Comparison of ENCODE assay signal across 21 cellular contexts in genomic region chr18:12689256-12689655, GRCh38. TPM values are rescaled to one million over a fixed set of nuclear protein-coding genes. Genes with fewer than 3 reads are reported as not detected.
DNase-seq lines count a peak whose midpoint lies in the region; TF ChIP-seq lines count a peak whose summit lies in the region.
"Had no signal": no experiment of that assay in that cellular context is flagged by ENCODE, and none has a peak within 500 bp of the region (broad histone marks: within the 10 kb centered on the region; RNA-seq: fewer than 3 reads in every experiment).

No MANE protein-coding gene starts in this region.

- no peaks in the 10 kb centered on the region for H3K9me3 ChIP-seq in osteoblast (ENCODE audit: low read depth, low read length)
- H3K9me3 ChIP-seq in neural progenitor cell (ENCODE audit: low read depth), result no peaks in the 10 kb centered on the region
- H3K9me3 ChIP-seq: BLaER1 had no signal

- H2AFZ ChIP-seq in osteoblast (ENCODE audit: low read length), result no peak overlapping the region
- no peak overlapping the region for H2AFZ ChIP-seq in neural progenitor cell (replicated peaks)
- H2AFZ ChIP-seq: GM23248 had no signal

- H3K4me3 ChIP-seq in osteoblast (ENCODE audit: insufficient read depth, low read length), result no peak overlapping the region
- H3K4me3 ChIP-seq in neural progenitor cell, result no peak overlapping the region
- H3K4me3 ChIP-seq: BLaER1, GM12878, GM23248 had no signal

- H3K27ac ChIP-seq in osteoblast (ENCODE audit: low read depth, low read length), result no peak overlapping the region
- no peak overlapping the region for H3K27ac ChIP-seq in neural progenitor cell
- H3K27ac ChIP-seq: 22Rv1, BLaER1, GM23248 had no signal

- no peak overlapping the region for H3K9ac ChIP-seq in neural progenitor cell
- H3K9ac ChIP-seq: BLaER1, GM23248 had no signal

- H4K20me1 ChIP-seq in osteoblast (ENCODE audit: insufficient read depth, low read length) (no peaks in the 10 kb centered on the region), neural progenitor cell (ENCODE audit: low read depth) (no peaks in the 10 kb centered on the region)
- H4K20me1 ChIP-seq: BLaER1 had no signal

- H3K79me2 ChIP-seq in osteoblast (ENCODE audit: insufficient read depth, low read length) (no peaks in the 10 kb centered on the region), neural progenitor cell (ENCODE audit: low read depth) (no peaks in the 10 kb centered on the region)

- H3K27ac Mint-ChIP-seq in activated CD4-positive, alpha-beta T cell treated with anti-CD3 and anti-CD28 coated beads, Interleukin-2, amount 10 ng/mL, durations not matched to agents 24 days and 14 days, result peak overlapping the region; percentile 56
- H3K27ac Mint-ChIP-seq in dendritic cell treated with granulocyte-macrophage colony-stimulating factor and Interleukin-4, amounts not matched to agents 40 ng/mL and 50 ng/mL, for 4 days, result peak overlapping the region; percentile 50
- H3K27ac Mint-ChIP-seq in endothelial cell (ENCODE audit: unreplicated experiment), result no peak overlapping the region
- H3K27ac Mint-ChIP-seq in neural progenitor cell, result no peak overlapping the region
- H3K27ac Mint-ChIP-seq: B cell; CD4-positive, alpha-beta T cell had no signal

- H3K36me3 ChIP-seq in osteoblast (ENCODE audit: insufficient read depth, low read length) (peaks cover 21% of the 10 kb centered on the region), neural progenitor cell (peaks cover 8% of the 10 kb centered on the region)

- H3K36me3 Mint-ChIP-seq in activated CD4-positive, alpha-beta T cell treated with anti-CD3 and anti-CD28 coated beads, Interleukin-2, amount 10 ng/mL, durations not matched to agents 24 days and 14 days (ENCODE audit: low read depth), result peaks cover 19% of the 10 kb centered on the region
- peaks cover 11% of the 10 kb centered on the region for H3K36me3 Mint-ChIP-seq in dendritic cell treated with granulocyte-macrophage colony-stimulating factor and Interleukin-4, amounts not matched to agents 40 ng/mL and 50 ng/mL, for 4 days (ENCODE audit: low read depth)
- H3K36me3 Mint-ChIP-seq in endothelial cell (ENCODE audit: low read depth, unreplicated experiment), result peaks cover 8% of the 10 kb centered on the region
- peaks cover 8% of the 10 kb centered on the region for H3K36me3 Mint-ChIP-seq in neural progenitor cell

- H3K4me1 Mint-ChIP-seq in activated CD4-positive, alpha-beta T cell treated with anti-CD3 and anti-CD28 coated beads, Interleukin-2, amount 10 ng/mL, durations not matched to agents 24 days and 14 days, result peaks cover 19% of the 10 kb centered on the region
- peaks cover 15% of the 10 kb centered on the region for H3K4me1 Mint-ChIP-seq in dendritic cell treated with granulocyte-macrophage colony-stimulating factor and Interleukin-4, amounts not matched to agents 40 ng/mL and 50 ng/mL, for 4 days (ENCODE audit: low read depth)
- H3K4me1 Mint-ChIP-seq in endothelial cell (ENCODE audit: unreplicated experiment), result peaks cover 10% of the 10 kb centered on the region
- H3K4me1 Mint-ChIP-seq in neural progenitor cell, result no peaks in the 10 kb centered on the region
- H3K4me1 Mint-ChIP-seq: B cell had no signal

- H3K4me3 Mint-ChIP-seq in activated CD4-positive, alpha-beta T cell treated with anti-CD3 and anti-CD28 coated beads, Interleukin-2, amount 10 ng/mL, durations not matched to agents 24 days and 14 days, result no peak overlapping the region
- H3K4me3 Mint-ChIP-seq in dendritic cell treated with granulocyte-macrophage colony-stimulating factor and Interleukin-4, amounts not matched to agents 40 ng/mL and 50 ng/mL, for 4 days, result no peak overlapping the region
- H3K4me3 Mint-ChIP-seq in endothelial cell (ENCODE audit: unreplicated experiment) (no peak overlapping the region), neural progenitor cell (no peak overlapping the region)
- H3K4me3 Mint-ChIP-seq: B cell; CD14-positive monocyte; CD4-positive, alpha-beta T cell; CD8-positive, alpha-beta memory T cell had no signal

- no peaks in the 10 kb centered on the region for H3K9me3 Mint-ChIP-seq in activated CD4-positive, alpha-beta T cell treated with anti-CD3 and anti-CD28 coated beads, Interleukin-2, amount 10 ng/mL, durations not matched to agents 24 days and 14 days
- H3K9me3 Mint-ChIP-seq in dendritic cell treated with granulocyte-macrophage colony-stimulating factor and Interleukin-4, amounts not matched to agents 40 ng/mL and 50 ng/mL, for 4 days, result no peaks in the 10 kb centered on the region
- H3K9me3 Mint-ChIP-seq in endothelial cell (ENCODE audit: unreplicated experiment), result no peaks in the 10 kb centered on the region
- H3K9me3 Mint-ChIP-seq in neural progenitor cell, result no peaks in the 10 kb centered on the region
- H3K9me3 Mint-ChIP-seq: CD14-positive monocyte; CD4-positive, alpha-beta T cell; CD8-positive, alpha-beta memory T cell had no signal

- no peak for DNase-seq in activated CD4-positive, alpha-beta T cell treated with anti-CD3 and anti-CD28 coated beads, Interleukin-2, amount 10 ng/mL, durations not matched to agents 24 days and 14 days
- no peak for DNase-seq in activated CD4-positive, alpha-beta T cell treated with anti-CD3 and anti-CD28 coated beads for 48 hours
- peak; percentile 10 for DNase-seq in osteoblast (ENCODE audit: insufficient read length, low spot score, missing footprints)
- DNase-seq in SIG-M5 treated with dmso at 0.1 percent for 504 hours (lab: John Stamatoyannopoulos, UW; ENCODE audit: unreplicated experiment), result no peak
- no peak for DNase-seq in endothelial cell (ENCODE audit: low spot score)
- no peak for DNase-seq in neural progenitor cell (ENCODE audit: low spot score)
- DNase-seq: CD4-positive, alpha-beta T cell; CD8-positive, alpha-beta memory T cell; DMS 273 treated with DMSO at 0.1 percent for 48 hours; DMS79; EL; GDM1; GM23248; H7; HCEC 1CT had no signal

- H3K4me2 ChIP-seq in osteoblast (ENCODE audit: insufficient read depth, low read length), result no peak overlapping the region
- H3K4me2 ChIP-seq in neural progenitor cell, result no peak overlapping the region
- H3K4me2 ChIP-seq: BLaER1 had no signal

- H3K4me1 ChIP-seq in osteoblast (ENCODE audit: insufficient read depth, low read length) (no peaks in the 10 kb centered on the region), neural progenitor cell (no peaks in the 10 kb centered on the region)

- H3K27me3 Mint-ChIP-seq in activated CD4-positive, alpha-beta T cell treated with anti-CD3 and anti-CD28 coated beads, Interleukin-2, amount 10 ng/mL, durations not matched to agents 24 days and 14 days, result no peaks in the 10 kb centered on the region
- H3K27me3 Mint-ChIP-seq in dendritic cell treated with granulocyte-macrophage colony-stimulating factor and Interleukin-4, amounts not matched to agents 40 ng/mL and 50 ng/mL, for 4 days, result no peaks in the 10 kb centered on the region
- H3K27me3 Mint-ChIP-seq in endothelial cell (ENCODE audit: unreplicated experiment) (no peaks in the 10 kb centered on the region), neural progenitor cell (ENCODE audit: insufficient read depth, low read depth) (no peaks in the 10 kb centered on the region)
- H3K27me3 Mint-ChIP-seq: B cell; CD4-positive, alpha-beta T cell; CD8-positive, alpha-beta memory T cell had no signal

- intact Hi-C loops in activated CD4-positive, alpha-beta T cell treated with anti-CD3 and anti-CD28 coated beads, Interleukin-2, amount 10 ng/mL, durations not matched to agents 24 days and 14 days (cut with micrococcal nuclease), result no loop called here
- intact Hi-C loops in dendritic cell treated with granulocyte-macrophage colony-stimulating factor and Interleukin-4, amounts not matched to agents 40 ng/mL and 50 ng/mL, for 4 days (cut with micrococcal nuclease), result no loop called here

- TF ChIP-seq CTCF in osteoblast (IDR thresholded peaks at IDR 0.05; ENCODE audit: extremely low read depth, low read depth, low read length) (no peak), endothelial cell (IDR thresholded peaks at IDR 0.05; ENCODE audit: unreplicated experiment) (no peak), neural progenitor cell (IDR thresholded peaks at IDR 0.05) (no peak)

- H3F3A ChIP-seq in neural progenitor cell (ENCODE audit: low read depth), result no peaks in the 10 kb centered on the region

- H3K27me3 ChIP-seq in osteoblast (ENCODE audit: insufficient read depth, low read length), result no peaks in the 10 kb centered on the region
- H3K27me3 ChIP-seq in neural progenitor cell, result no peaks in the 10 kb centered on the region
- H3K27me3 ChIP-seq: BLaER1 had no signal

RNA-seq across cellular contexts. Expression of gene CEP76, which starts 13.3 kb away (rescaled TPM):
- total RNA-seq in activated CD4-positive, alpha-beta T cell treated with anti-CD3 and anti-CD28 coated beads, Interleukin-2, amount 10 ng/mL, durations not matched to agents 24 days and 14 days, result 14.4 and 16.3 TPM in 2 replicates
- total RNA-seq in osteoblast, result 9.7 and 10.1 TPM in 2 replicates
- 9.3 TPM for total RNA-seq in endothelial cell (ENCODE audit: unreplicated experiment)
- 24.3 and 44.8 TPM in 2 replicates for total RNA-seq in neural progenitor cell (ENCODE audit: low replicate concordance)

RNA-seq across cellular contexts. Expression of gene PSMG2, which starts 13.6 kb away (rescaled TPM):
- 109 and 111 TPM in 2 replicates for total RNA-seq in activated CD4-positive, alpha-beta T cell treated with anti-CD3 and anti-CD28 coated beads, Interleukin-2, amount 10 ng/mL, durations not matched to agents 24 days and 14 days
- total RNA-seq in osteoblast (94.5 and 114 TPM in 2 replicates), endothelial cell (ENCODE audit: unreplicated experiment) (70.4 TPM), neural progenitor cell (ENCODE audit: low replicate concordance) (69.4 and 96.8 TPM in 2 replicates)

RNA-seq across cellular contexts. Expression of gene SPIRE1, which starts 31.3 kb away (rescaled TPM):
- 7.6 and 8.4 TPM in 2 replicates for total RNA-seq in activated CD4-positive, alpha-beta T cell treated with anti-CD3 and anti-CD28 coated beads, Interleukin-2, amount 10 ng/mL, durations not matched to agents 24 days and 14 days
- total RNA-seq in osteoblast, result 61.6 and 64.4 TPM in 2 replicates
- 31.3 TPM for total RNA-seq in endothelial cell (ENCODE audit: unreplicated experiment)
- 12.2 and 18.4 TPM in 2 replicates for total RNA-seq in neural progenitor cell (ENCODE audit: low replicate concordance)

Comparison
In these comparisons a context has a peak if more than half of its experiments do, and no peak if none do; other contexts are left out.
1. H3K27ac Mint-ChIP-seq: peak in activated CD4-positive, alpha-beta T cell treated with anti-CD3 and anti-CD28 coated beads, Interleukin-2, amount 10 ng/mL, durations not matched to agents 24 days and 14 days (single experiment) and dendritic cell treated with granulocyte-macrophage colony-stimulating factor and Interleukin-4, amounts not matched to agents 40 ng/mL and 50 ng/mL, for 4 days (single experiment); none in endothelial cell (single experiment) and neural progenitor cell (single experiment).